2 cellular contexts compared by ENCODE assay signal in the genomic region with DNA sequence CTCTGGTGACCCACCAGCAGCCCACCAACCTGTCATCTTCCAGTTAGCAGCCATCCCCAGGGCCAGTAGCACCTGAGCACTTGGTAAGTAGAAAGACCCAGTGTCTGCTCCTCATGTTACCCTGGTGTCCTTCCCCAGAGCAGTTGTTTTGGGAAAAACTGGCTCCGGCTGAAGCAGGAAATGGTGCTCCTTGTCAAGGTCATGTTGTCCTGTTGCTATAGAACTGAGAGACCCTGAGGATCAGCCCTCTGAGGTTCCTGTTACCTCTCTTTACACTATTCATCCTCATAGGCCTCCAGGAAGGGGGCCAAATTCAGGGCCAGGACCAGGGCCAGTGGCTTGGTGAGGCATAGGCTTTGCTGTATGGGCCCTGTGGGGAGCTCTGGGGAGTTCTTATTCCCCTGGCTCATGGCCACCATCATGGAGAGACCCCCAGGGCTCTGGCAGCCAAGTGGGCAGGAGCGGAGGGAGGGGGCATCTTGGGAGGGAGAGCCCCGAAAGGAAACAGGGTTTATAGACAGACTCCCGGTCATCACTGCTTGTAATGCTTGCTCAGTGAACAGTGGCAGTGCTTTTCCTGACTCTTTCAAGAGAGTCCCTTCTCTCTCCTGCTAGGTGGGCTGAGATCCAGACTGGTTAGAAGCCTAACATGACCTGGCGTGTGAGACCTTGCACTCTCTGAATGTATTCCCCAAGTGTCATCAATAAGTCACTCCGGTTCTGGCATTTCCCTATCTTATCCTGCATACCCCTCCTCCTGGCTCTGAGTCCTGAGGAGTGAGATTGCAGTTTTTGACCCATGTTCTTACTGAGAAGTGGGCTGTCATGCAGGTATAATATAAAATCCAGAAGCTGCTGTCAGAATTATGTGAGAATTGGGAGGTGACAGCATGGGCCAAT.
TF ChIP-seq lines count a peak whose summit lies in the region.

No MANE protein-coding gene starts in this region.

TF ChIP-seq in GM23338, 12 proteins besides CTCF, POLR2A, EP300 and RAD21 (continued from another document):
- TF ChIP-seq, protein P1, sequence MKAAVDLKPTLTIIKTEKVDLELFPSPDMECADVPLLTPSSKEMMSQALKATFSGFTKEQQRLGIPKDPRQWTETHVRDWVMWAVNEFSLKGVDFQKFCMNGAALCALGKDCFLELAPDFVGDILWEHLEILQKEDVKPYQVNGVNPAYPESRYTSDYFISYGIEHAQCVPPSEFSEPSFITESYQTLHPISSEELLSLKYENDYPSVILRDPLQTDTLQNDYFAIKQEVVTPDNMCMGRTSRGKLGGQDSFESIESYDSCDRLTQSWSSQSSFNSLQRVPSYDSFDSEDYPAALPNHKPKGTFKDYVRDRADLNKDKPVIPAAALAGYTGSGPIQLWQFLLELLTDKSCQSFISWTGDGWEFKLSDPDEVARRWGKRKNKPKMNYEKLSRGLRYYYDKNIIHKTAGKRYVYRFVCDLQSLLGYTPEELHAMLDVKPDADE (IDR thresholded peaks at IDR 0.05): no peak
- no peak for TF ChIP-seq POLR2AphosphoS5 (IDR thresholded peaks at IDR 0.05; ENCODE audit: low read depth)
- no peak for TF ChIP-seq CREB1 (CRISPR knock-in tag; IDR thresholded peaks at IDR 0.05; ENCODE audit: low read depth)
TF ChIP-seq in GM23338: peak in this region for 0.

TF ChIP-seq in K562, 482 proteins besides CTCF, POLR2A, EP300 and RAD21 (continued from another document):
- TF ChIP-seq, protein P2, sequence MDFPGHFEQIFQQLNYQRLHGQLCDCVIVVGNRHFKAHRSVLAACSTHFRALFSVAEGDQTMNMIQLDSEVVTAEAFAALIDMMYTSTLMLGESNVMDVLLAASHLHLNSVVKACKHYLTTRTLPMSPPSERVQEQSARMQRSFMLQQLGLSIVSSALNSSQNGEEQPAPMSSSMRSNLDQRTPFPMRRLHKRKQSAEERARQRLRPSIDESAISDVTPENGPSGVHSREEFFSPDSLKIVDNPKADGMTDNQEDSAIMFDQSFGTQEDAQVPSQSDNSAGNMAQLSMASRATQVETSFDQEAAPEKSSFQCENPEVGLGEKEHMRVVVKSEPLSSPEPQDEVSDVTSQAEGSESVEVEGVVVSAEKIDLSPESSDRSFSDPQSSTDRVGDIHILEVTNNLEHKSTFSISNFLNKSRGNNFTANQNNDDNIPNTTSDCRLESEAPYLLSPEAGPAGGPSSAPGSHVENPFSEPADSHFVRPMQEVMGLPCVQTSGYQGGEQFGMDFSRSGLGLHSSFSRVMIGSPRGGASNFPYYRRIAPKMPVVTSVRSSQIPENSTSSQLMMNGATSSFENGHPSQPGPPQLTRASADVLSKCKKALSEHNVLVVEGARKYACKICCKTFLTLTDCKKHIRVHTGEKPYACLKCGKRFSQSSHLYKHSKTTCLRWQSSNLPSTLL (IDR thresholded peaks at IDR 0.05): no peak
- TF ChIP-seq JUND (IDR thresholded peaks at IDR 0.05; ENCODE audit: borderline replicate concordance, low read depth, low read length) (peak; percentile 55; the same call in 1 of the 2 replicates), JUND (tag; IDR thresholded peaks at IDR 0.05; ENCODE audit: borderline replicate concordance, low read depth, low read length) (peak; percentile 18; the same call in 1 of the 3 replicates), NCOA2 (IDR thresholded peaks at IDR 0.05; ENCODE audit: partially characterized antibody in 2 of 2) (no peak), FOXJ2 (tag; IDR thresholded peaks at IDR 0.05) (0 out of 2 replicates have a peak, but pooled peaks have one; percentile 34), KLF16 (IDR thresholded peaks at IDR 0.05) (no peak), IRF2 (CRISPR knock-in tag; IDR thresholded peaks at IDR 0.05) (no peak), ARID1B (IDR thresholded peaks at IDR 0.05) (peak; percentile 68), MYBL2 (IDR thresholded peaks at IDR 0.05; ENCODE audit: low read depth) (no peak), MYBL2 (CRISPR knock-in tag; IDR thresholded peaks at IDR 0.05; ENCODE audit: borderline replicate concordance) (no peak), NFE2 (IDR thresholded peaks at IDR 0.05; ENCODE audit: low read depth) (peak; percentile 90), C11orf30 (IDR thresholded peaks at IDR 0.05; ENCODE audit: low read depth) (peak; percentile 88), NCOR1 (IDR thresholded peaks at IDR 0.05) (peak; percentile 26; the same call in 1 of the 2 replicates), TCF3 (CRISPR knock-in tag; IDR thresholded peaks at IDR 0.05) (peak; percentile 43), MAFF (IDR thresholded peaks at IDR 0.05; ENCODE audit: low read length) (peak; percentile 61; the same call in 1 of the 2 replicates), FOSL1 (tag; conservative IDR thresholded peaks at IDR 0.05) (no peak)
- TF ChIP-seq, protein P3, sequence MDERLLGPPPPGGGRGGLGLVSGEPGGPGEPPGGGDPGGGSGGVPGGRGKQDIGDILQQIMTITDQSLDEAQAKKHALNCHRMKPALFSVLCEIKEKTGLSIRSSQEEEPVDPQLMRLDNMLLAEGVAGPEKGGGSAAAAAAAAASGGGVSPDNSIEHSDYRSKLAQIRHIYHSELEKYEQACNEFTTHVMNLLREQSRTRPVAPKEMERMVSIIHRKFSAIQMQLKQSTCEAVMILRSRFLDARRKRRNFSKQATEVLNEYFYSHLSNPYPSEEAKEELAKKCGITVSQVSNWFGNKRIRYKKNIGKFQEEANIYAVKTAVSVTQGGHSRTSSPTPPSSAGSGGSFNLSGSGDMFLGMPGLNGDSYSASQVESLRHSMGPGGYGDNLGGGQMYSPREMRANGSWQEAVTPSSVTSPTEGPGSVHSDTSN (CRISPR knock-in tag; IDR thresholded peaks at IDR 0.05; ENCODE audit: low read depth): no peak
- TF ChIP-seq, protein P3 (tag; conservative IDR thresholded peaks at IDR 0.05; ENCODE audit: low read depth): peak; percentile 76
